In genomic region chr6:13795041-13795748, GRCh38 we compare ENCODE assay signal across 8 cellular contexts. TPM values are rescaled to one million over a fixed set of nuclear protein-coding genes. Genes with fewer than 3 reads are reported as not detected.
A peak's percentile ranks its signal among the peaks of the same experiment; 100 is the strongest.
DNase-seq lines count a peak whose midpoint lies in the region; ATAC-seq and TF ChIP-seq lines count a peak whose summit lies in the region.

No MANE protein-coding gene starts in this region.

- no peak overlapping the region for H3K4me3 ChIP-seq in retinal pigment epithelial cell (ENCODE audit: low read length)

- peak; percentile 79 for ATAC-seq in HG02678 (IDR thresholded peaks at IDR 0.05; ENCODE audit: unreplicated experiment)
- peak; percentile 83 for ATAC-seq in left ventricle myocardium superior

- intact Hi-C loops in left ventricle myocardium superior (cut with micrococcal nuclease) = loop anchor here (5.0 kb wide), 1 partner anchor 272 kb away; no protein-coding TSS in a partner anchor

- TF ChIP-seq CTCF in GM12873 (IDR thresholded peaks at IDR 0.05; ENCODE audit: insufficient read depth, low read depth, low read length, missing control alignments) (peak; percentile 90), retinal pigment epithelial cell (conservative IDR thresholded peaks at IDR 0.05; ENCODE audit: low read depth, low read length) (peak; percentile 98)

- DNase-seq in NCI-H146 treated with DMSO at 0.1 percent for 48 hours (lab: John Stamatoyannopoulos, UW; ENCODE audit: unreplicated experiment) (peak; percentile 63), T-helper 1 cell (peak; percentile 27 to 78 (median 72)), amniotic epithelial cell (ENCODE audit: low read depth) (peak; percentile 73), left ventricle myocardium superior (peak; percentile 83), retinal pigment epithelial cell (ENCODE audit: low read depth) (peak; percentile 21), cortex of kidney (lab: John Stamatoyannopoulos, UW) (no peak)

RNA-seq across cellular contexts. Expression of gene MCUR1, which starts 19.2 kb away (rescaled TPM):
- 30.8 TPM for total RNA-seq in left ventricle myocardium superior
